Comparison of ENCODE assay signal across 27 cellular contexts in the genomic region with DNA sequence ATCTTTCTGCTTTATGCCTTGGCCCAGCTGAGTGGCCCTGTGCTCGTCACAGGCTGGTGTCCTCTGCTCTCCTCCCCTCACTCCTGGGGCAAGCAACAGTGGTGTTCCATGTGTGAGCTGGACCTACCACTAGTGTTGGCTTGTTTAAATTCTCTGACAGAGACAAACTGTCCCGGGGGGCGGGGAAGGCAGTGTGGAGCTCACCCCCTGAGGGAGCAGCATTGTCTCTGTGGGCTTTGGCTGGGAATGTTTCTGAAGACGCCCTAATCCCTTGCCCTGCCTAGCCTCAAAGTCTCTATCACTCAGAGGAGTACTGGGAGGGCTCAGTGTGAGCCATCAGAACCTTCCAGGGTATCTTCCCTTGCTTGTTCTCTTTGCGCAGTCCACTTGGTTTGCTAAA.
"Had no signal": no experiment of that assay in that cellular context is flagged by ENCODE, and none has a peak within 500 bp of the region (broad histone marks: within the 10 kb centered on the region; RNA-seq: fewer than 3 reads in every experiment).

No MANE protein-coding gene starts in this region.

- H3K9me3 ChIP-seq: heart left ventricle, neutrophil, suprapubic skin, tibial artery had no signal

- H3K4me3 ChIP-seq: heart left ventricle, lung, smooth muscle cell, suprapubic skin, tibial artery had no signal

- FAIRE-seq: astrocyte had no signal

- H3K27me3 ChIP-seq: heart left ventricle, suprapubic skin had no signal

- H3K36me3 ChIP-seq: brain microvascular endothelial cell, heart left ventricle, neutrophil, suprapubic skin, tibial artery had no signal

- ATAC-seq: activated CD4-positive, CD25-positive, alpha-beta regulatory T cell treated with anti-CD3 and anti-CD28 coated beads, Interleukin-2, amount 50 U/mL, for 24 hours; esophagus mucosa; heart left ventricle; left lobe of liver; natural killer cell; stimulated activated naive B cell treated with anti-CD40 and anti-IgM and Interleukin-4, amounts not matched to agents 10 μg/mL and 1 μg/mL and 100 μg/mL, for 72 hours had no signal

- DNase-seq: activated CD4-positive, alpha-beta T cell treated with anti-CD3 and anti-CD28 coated beads for 48 hours; activated CD4-positive, alpha-beta T cell treated with anti-CD3 and anti-CD28 coated beads, Interleukin-2, amount 50 U/mL, for 48 hours; activated CD8-positive, alpha-beta memory T cell treated with anti-CD3 and anti-CD28 coated beads, Interleukin-2, amount 50 U/mL, for 4 hours; activated gamma-delta T cell; activated naive CD4-positive, alpha-beta T cell treated with anti-CD3 and anti-CD28 coated beads, Interleukin-2, amount 10 ng/mL, durations not matched to agents 7 days and 5 days; activated naive CD8-positive, alpha-beta T cell treated with anti-CD3 and anti-CD28 coated beads, Interleukin-2, amount 10 ng/mL, durations not matched to agents 7 days and 5 days; activated T-cell treated with anti-CD3 and anti-CD28 coated beads, Interleukin-2, amount 50 U/mL, for 1 hour; brain microvascular endothelial cell; cortex of kidney; foreskin fibroblast; heart left ventricle; hypothalamus; immature natural killer cell; mesendoderm; natural killer cell; stimulated activated CD4-positive, alpha-beta T cell treated with anti-CD3 and anti-CD28 coated beads, Interleukin-15, amount 100 ng/mL, for 24 hours; stimulated activated CD4-positive, alpha-beta T cell treated with anti-CD3 and anti-CD28 coated beads, Interleukin-2, amount 100 ng/mL, for 24 hours; stimulated activated naive B cell treated with anti-CD40 and anti-IgM and Interleukin-4, amounts not matched to agents 10 μg/mL and 1 μg/mL and 100 μg/mL, for 72 hours had no signal

- H3K27ac ChIP-seq: brain microvascular endothelial cell, heart left ventricle, neutrophil, suprapubic skin, tibial artery had no signal

- H3K4me2 ChIP-seq: smooth muscle cell had no signal
